ENCODE assay signal across 9 cellular contexts in the genomic region with DNA sequence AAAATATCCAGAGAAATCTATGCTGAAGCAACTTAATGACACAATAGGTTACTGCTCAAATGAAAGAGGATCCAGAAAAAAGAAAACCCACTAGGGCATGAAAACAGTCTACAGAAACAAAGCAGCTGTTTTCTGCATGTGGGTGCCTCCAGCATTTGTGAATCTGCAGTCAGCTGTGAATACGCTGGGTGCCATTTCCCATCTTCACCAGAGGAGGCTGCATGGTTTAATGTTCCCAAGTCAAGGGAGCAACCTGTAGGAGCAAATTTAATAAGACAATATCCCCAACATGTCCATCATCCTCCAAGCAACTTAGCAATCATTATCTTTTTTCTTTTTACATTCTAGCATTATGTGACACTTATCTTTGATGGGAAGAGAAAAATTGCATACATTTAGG.
DNase-seq lines count a peak whose midpoint lies in the region; ATAC-seq lines count a peak whose summit lies in the region.
"Had no signal": no experiment of that assay in that cellular context is flagged by ENCODE, and none has a peak within 500 bp of the region (broad histone marks: within the 10 kb centered on the region; RNA-seq: fewer than 3 reads in every experiment).

No MANE protein-coding gene starts in this region.

- peak; percentile 63 for ATAC-seq in GM19397 (IDR thresholded peaks at IDR 0.05; ENCODE audit: unreplicated experiment)
- ATAC-seq in GM18511 (IDR thresholded peaks at IDR 0.05; ENCODE audit: unreplicated experiment) = no peak
- no peak for ATAC-seq in HG02759 (IDR thresholded peaks at IDR 0.05; ENCODE audit: unreplicated experiment)

- peak; percentile 9 for DNase-seq in AG08395 (ENCODE audit: low spot score)
- peak; percentile 28 for DNase-seq in RPMI8226
- peak; percentile 15 for DNase-seq in iPS-NIHi11 (ENCODE audit: low spot score)
- no peak for DNase-seq in CD1c-positive myeloid dendritic cell (ENCODE audit: extremely low spot score)
- no peak for DNase-seq in COR-L47 (lab: John Stamatoyannopoulos, UW)
- DNase-seq: activated naive CD4-positive, alpha-beta T cell treated with anti-CD3 and anti-CD28 coated beads, Interleukin-2, amount 50 U/mL, for 16 hours had no signal

Comparison
In these comparisons a context has a peak if more than half of its experiments do, and no peak if none do; other contexts are left out.
1. DNase-seq: peak in AG08395 (single experiment), RPMI8226 (single experiment) and iPS-NIHi11 (single experiment); none in CD1c-positive myeloid dendritic cell (single experiment) and COR-L47 (single experiment).